ENCODE assay signal across 31 cellular contexts in genomic region chr17:33895491-33895890, GRCh38.
"Had no signal": no experiment of that assay in that cellular context is flagged by ENCODE, and none has a peak within 500 bp of the region (broad histone marks: within the 10 kb centered on the region; RNA-seq: fewer than 3 reads in every experiment).

No MANE protein-coding gene starts in this region.

- DNase-seq: activated B cell treated with CpG ODN at 0.5 μM for 24 hours; activated CD4-positive, alpha-beta T cell treated with anti-CD3 and anti-CD28 coated beads for 4 hours; activated CD4-positive, alpha-beta T cell treated with anti-CD3 and anti-CD28 coated beads, Interleukin-2, amount 10 ng/mL, durations not matched to agents 24 days and 14 days; activated CD4-positive, alpha-beta T cell treated with anti-CD3 and anti-CD28 coated beads, Interleukin-2, amount 50 U/mL, for 48 hours; activated CD4-positive, CD25-positive, alpha-beta regulatory T cell treated with anti-CD3 and anti-CD28 coated beads, Interleukin-2, amount 50 U/mL, for 72 hours; activated CD8-positive, alpha-beta memory T cell treated with anti-CD3 and anti-CD28 coated beads, Interleukin-2, amount 50 U/mL, for 4 hours; activated CD8-positive, alpha-beta T cell treated with anti-CD3 and anti-CD28 coated beads for 36 hours; activated effector memory CD4-positive, alpha-beta T cell treated with anti-CD3 and anti-CD28 coated beads, Interleukin-2, amount 50 U/mL, for 16 hours; activated gamma-delta T cell treated with Interleukin-2 at 50 U/mL for 16 hours; activated naive CD4-positive, alpha-beta T cell; activated naive CD4-positive, alpha-beta T cell treated with anti-CD3 and anti-CD28 coated beads for 36 hours; activated naive CD4-positive, alpha-beta T cell treated with anti-CD3 and anti-CD28 coated beads, Interleukin-2, amount 50 U/mL, for 16 hours; activated naive CD8-positive, alpha-beta T cell treated with anti-CD3 and anti-CD28 coated beads for 36 hours; activated T-cell treated with anti-CD3 and anti-CD28 coated beads for 4 hours; activated T-cell treated with anti-CD3 and anti-CD28 coated beads, Interleukin-2, amount 50 U/mL, for 1 hour; activated T-cell treated with anti-CD3 and anti-CD28 coated beads, Interleukin-2, amount 50 U/mL, for 4 hours; activated T-cell treated with anti-CD3 and anti-CD28 coated beads, Interleukin-2, amount 50 U/mL, for 72 hours; adrenal gland; amniotic stem cell; aorta; body of pancreas; brain microvascular endothelial cell; central memory CD4-positive, alpha-beta T cell; T-helper 1 cell; T-helper 2 cell; T-helper 9 cell had no signal

- H3K9me3 Mint-ChIP-seq: activated B cell treated with CpG ODN at 0.5 μM for 24 hours; activated CD4-positive, alpha-beta T cell treated with anti-CD3 and anti-CD28 coated beads, Interleukin-2, amount 10 ng/mL, durations not matched to agents 24 days and 14 days; activated CD8-positive, alpha-beta T cell treated with anti-CD3 and anti-CD28 coated beads for 36 hours; activated naive CD4-positive, alpha-beta T cell treated with anti-CD3 and anti-CD28 coated beads for 36 hours; activated naive CD4-positive, alpha-beta T cell treated with anti-CD3 and anti-CD28 coated beads, Interleukin-2, amount 50 U/mL, for 72 hours; activated naive CD8-positive, alpha-beta T cell treated with anti-CD3 and anti-CD28 coated beads for 36 hours; activated T-cell treated with anti-CD3 and anti-CD28 coated beads, Interleukin-2, amount 50 U/mL, for 4 hours; activated T-cell treated with anti-CD3 and anti-CD28 coated beads, Interleukin-2, amount 50 U/mL, for 72 hours; activated T-helper 1 cell treated with anti-CD3 and anti-CD28 coated beads, Interleukin-12 subunit alpha, Interleukin-12 subunit beta, Interleukin-2, Interleukin-4 antibody, amounts not matched to agents 30 ng/mL and 10 ng/mL and 1 ng/mL, durations not matched to agents 14 hours and 24 hours and 36 hours; activated T-helper 17 cell treated with anti-CD3 and anti-CD28 coated beads, Interleukin-2, amount 50 U/mL, for 72 hours; T-helper 1 cell treated with Interleukin-12 subunit alpha and Interleukin-12 subunit beta and Interleukin-4 antibody, amounts not matched to agents 30 μg/mL and 1 μg/mL, for 36 hours; T-helper 2 cell treated with Interferon-gamma antibody and Interleukin-4, amounts not matched to agents 5 μg/mL and 100 μg/mL, for 36 hours had no signal

- ATAC-seq: activated CD8-positive, alpha-beta T cell treated with anti-CD3 and anti-CD28 coated beads for 36 hours; activated naive CD4-positive, alpha-beta T cell treated with anti-CD3 and anti-CD28 coated beads, Interleukin-2, amount 50 U/mL, for 72 hours; activated T-cell treated with anti-CD3 and anti-CD28 coated beads, Interleukin-2, amount 50 U/mL, for 4 hours; activated T-cell treated with anti-CD3 and anti-CD28 coated beads, Interleukin-2, amount 50 U/mL, for 72 hours; activated T-helper 17 cell treated with anti-CD3 and anti-CD28 coated beads, Interleukin-2, amount 50 U/mL, for 72 hours; body of pancreas had no signal

- H3K4me3 Mint-ChIP-seq: activated B cell treated with CpG ODN at 0.5 μM for 24 hours; activated CD4-positive, alpha-beta T cell treated with anti-CD3 and anti-CD28 coated beads, Interleukin-2, amount 10 ng/mL, durations not matched to agents 24 days and 14 days; activated CD8-positive, alpha-beta T cell treated with anti-CD3 and anti-CD28 coated beads for 36 hours; activated naive CD4-positive, alpha-beta T cell treated with anti-CD3 and anti-CD28 coated beads for 36 hours; activated naive CD8-positive, alpha-beta T cell treated with anti-CD3 and anti-CD28 coated beads for 36 hours; activated T-cell treated with anti-CD3 and anti-CD28 coated beads, Interleukin-2, amount 50 U/mL, for 4 hours; activated T-cell treated with anti-CD3 and anti-CD28 coated beads, Interleukin-2, amount 50 U/mL, for 72 hours; activated T-helper 1 cell treated with anti-CD3 and anti-CD28 coated beads, Interleukin-12 subunit alpha, Interleukin-12 subunit beta, Interleukin-2, Interleukin-4 antibody, amounts not matched to agents 30 ng/mL and 10 ng/mL and 1 ng/mL, durations not matched to agents 14 hours and 24 hours and 36 hours; activated T-helper 17 cell treated with anti-CD3 and anti-CD28 coated beads, Interleukin-2, amount 50 U/mL, for 72 hours; T-helper 1 cell treated with Interleukin-12 subunit alpha and Interleukin-12 subunit beta and Interleukin-4 antibody, amounts not matched to agents 30 μg/mL and 1 μg/mL, for 36 hours; T-helper 2 cell treated with Interferon-gamma antibody and Interleukin-4, amounts not matched to agents 5 μg/mL and 100 μg/mL, for 36 hours had no signal

- H3K27ac Mint-ChIP-seq: activated B cell treated with CpG ODN at 0.5 μM for 24 hours; activated CD4-positive, alpha-beta T cell treated with anti-CD3 and anti-CD28 coated beads, Interleukin-2, amount 10 ng/mL, durations not matched to agents 24 days and 14 days; activated CD8-positive, alpha-beta T cell treated with anti-CD3 and anti-CD28 coated beads for 36 hours; activated naive CD4-positive, alpha-beta T cell treated with anti-CD3 and anti-CD28 coated beads for 36 hours; activated naive CD4-positive, alpha-beta T cell treated with anti-CD3 and anti-CD28 coated beads, Interleukin-2, amount 50 U/mL, for 72 hours; activated naive CD8-positive, alpha-beta T cell treated with anti-CD3 and anti-CD28 coated beads for 36 hours; activated T-cell treated with anti-CD3 and anti-CD28 coated beads, Interleukin-2, amount 50 U/mL, for 72 hours; activated T-helper 1 cell treated with anti-CD3 and anti-CD28 coated beads, Interleukin-12 subunit alpha, Interleukin-12 subunit beta, Interleukin-2, Interleukin-4 antibody, amounts not matched to agents 30 ng/mL and 10 ng/mL and 1 ng/mL, durations not matched to agents 14 hours and 24 hours and 36 hours; activated T-helper 17 cell treated with anti-CD3 and anti-CD28 coated beads, Interleukin-2, amount 50 U/mL, for 72 hours; T-helper 1 cell treated with Interleukin-12 subunit alpha and Interleukin-12 subunit beta and Interleukin-4 antibody, amounts not matched to agents 30 μg/mL and 1 μg/mL, for 36 hours; T-helper 2 cell treated with Interferon-gamma antibody and Interleukin-4, amounts not matched to agents 5 μg/mL and 100 μg/mL, for 36 hours had no signal

- H3K36me3 Mint-ChIP-seq: activated naive CD4-positive, alpha-beta T cell treated with anti-CD3 and anti-CD28 coated beads, Interleukin-2, amount 50 U/mL, for 72 hours; activated naive CD8-positive, alpha-beta T cell treated with anti-CD3 and anti-CD28 coated beads for 36 hours had no signal

- H3K4me1 Mint-ChIP-seq: activated B cell treated with CpG ODN at 0.5 μM for 24 hours; activated naive CD8-positive, alpha-beta T cell treated with anti-CD3 and anti-CD28 coated beads for 36 hours; activated T-helper 17 cell treated with anti-CD3 and anti-CD28 coated beads, Interleukin-2, amount 50 U/mL, for 72 hours had no signal
